11 cellular contexts compared by ENCODE assay signal in genomic region chr12:12365931-12366431, GRCh38. TPM values are rescaled to one million over a fixed set of nuclear protein-coding genes. Genes with fewer than 3 reads are reported as not detected.
A peak's percentile ranks its signal among the peaks of the same experiment; 100 is the strongest.
DNase-seq lines count a peak whose midpoint lies in the region; ATAC-seq, FAIRE-seq and TF ChIP-seq lines count a peak whose summit lies in the region.
"Had no signal": no experiment of that assay in that cellular context is flagged by ENCODE, and none has a peak within 500 bp of the region (broad histone marks: within the 10 kb centered on the region; RNA-seq: fewer than 3 reads in every experiment).

No MANE protein-coding gene starts in this region.

- H3K36me3 Mint-ChIP-seq in GM23338 (ENCODE audit: low read depth) (no peaks in the 10 kb centered on the region), immature natural killer cell (peaks cover 4 to 17% (median 10%) of the 10 kb centered on the region in 3 donors)
- peaks cover 22% of the 10 kb centered on the region for H3K36me3 Mint-ChIP-seq in activated naive CD8-positive, alpha-beta T cell treated with anti-CD3 and anti-CD28 coated beads, Interleukin-2, amount 10 ng/mL, durations not matched to agents 7 days and 5 days

- TF ChIP-seq CTCF in AG10803 (conservative IDR thresholded peaks at IDR 0.05; ENCODE audit: low read length) (no peak), GM23338 (conservative IDR thresholded peaks at IDR 0.05; ENCODE audit: low read depth in 2 of 2) (no peak)

- no peaks in the 10 kb centered on the region for H3F3A ChIP-seq in GM23338 (replicated peaks; ENCODE audit: low read depth)

- no peak overlapping the region for H3K4me3 Mint-ChIP-seq in GM23338
- peak overlapping the region; percentile 12 for H3K4me3 Mint-ChIP-seq in activated naive CD8-positive, alpha-beta T cell treated with anti-CD3 and anti-CD28 coated beads, Interleukin-2, amount 10 ng/mL, durations not matched to agents 7 days and 5 days
- H3K4me3 Mint-ChIP-seq in immature natural killer cell, result peak overlapping the region in 1 of 5 donors; percentile 33
- H3K4me3 Mint-ChIP-seq: T-helper 2 cell treated with Interferon-gamma antibody and Interleukin-4, amounts not matched to agents 5 μg/mL and 100 μg/mL, for 36 hours had no signal

- no peak overlapping the region for H2AFZ ChIP-seq in GM23338

- H3K4me3 ChIP-seq in AG10803 (ENCODE audit: low read length) (no peak overlapping the region), GM23338 (no peak overlapping the region)

- FAIRE-seq in HTR-8/SVneo (lab: Jason Lieb, UNC), result no peak

- H3K4me2 ChIP-seq in GM23338, result no peak overlapping the region

- no peaks in the 10 kb centered on the region for H3K9me3 Mint-ChIP-seq in GM23338
- peaks cover 2% of the 10 kb centered on the region for H3K9me3 Mint-ChIP-seq in activated naive CD8-positive, alpha-beta T cell treated with anti-CD3 and anti-CD28 coated beads, Interleukin-2, amount 10 ng/mL, durations not matched to agents 7 days and 5 days
- no peaks in the 10 kb centered on the region for H3K9me3 Mint-ChIP-seq in immature natural killer cell
- H3K9me3 Mint-ChIP-seq: T-helper 2 cell treated with Interferon-gamma antibody and Interleukin-4, amounts not matched to agents 5 μg/mL and 100 μg/mL, for 36 hours had no signal

- no peaks in the 10 kb centered on the region for H3K79me2 ChIP-seq in GM23338 (replicated peaks; ENCODE audit: insufficient read depth)

- H3K4me1 Mint-ChIP-seq in GM23338 (peaks cover 13% of the 10 kb centered on the region), immature natural killer cell (peaks cover 38 to 67% of the 10 kb centered on the region in 2 donors)
- peaks cover 33% of the 10 kb centered on the region for H3K4me1 Mint-ChIP-seq in activated naive CD8-positive, alpha-beta T cell treated with anti-CD3 and anti-CD28 coated beads, Interleukin-2, amount 10 ng/mL, durations not matched to agents 7 days and 5 days

- H3K27ac ChIP-seq in GM23338 (ENCODE audit: low read depth), result no peak overlapping the region

- H3K27me3 Mint-ChIP-seq in GM23338 (ENCODE audit: insufficient read depth, low read depth, poor library complexity) (no peaks in the 10 kb centered on the region), immature natural killer cell (ENCODE audit: low read depth in 3 of 3) (peaks cover 0 to 3% (median 0%) of the 10 kb centered on the region in 3 donors)
- no peaks in the 10 kb centered on the region for H3K27me3 Mint-ChIP-seq in activated naive CD8-positive, alpha-beta T cell treated with anti-CD3 and anti-CD28 coated beads, Interleukin-2, amount 10 ng/mL, durations not matched to agents 7 days and 5 days

- ATAC-seq in GM23338 (peak; percentile 49), GM19351 (IDR thresholded peaks at IDR 0.05; ENCODE audit: unreplicated experiment) (no peak), HG02970 (IDR thresholded peaks at IDR 0.05; ENCODE audit: low FRiP score, unreplicated experiment) (no peak)
- ATAC-seq in activated naive CD8-positive, alpha-beta T cell treated with anti-CD3 and anti-CD28 coated beads, Interleukin-2, amount 10 ng/mL, durations not matched to agents 7 days and 5 days (ENCODE audit: low read depth), result peak; percentile 84

- 0 out of 2 replicates have a peak, but pooled peaks cover 4% of the 10 kb centered on the region for H4K20me1 ChIP-seq in GM23338 (replicated peaks; ENCODE audit: insufficient read depth)

- no peaks in the 10 kb centered on the region for H3K27me3 ChIP-seq in GM23338 (ENCODE audit: insufficient read depth)

- 0 out of 2 replicates have a peak, but pooled peaks cover 7% of the 10 kb centered on the region for H3K4me1 ChIP-seq in GM23338 (ENCODE audit: insufficient read depth)

- H3K36me3 ChIP-seq in GM23338 (ENCODE audit: insufficient read depth), result no peaks in the 10 kb centered on the region

- POLR2A ChIA-PET in activated naive CD8-positive, alpha-beta T cell treated with anti-CD3 and anti-CD28 coated beads, Interleukin-2, amount 10 ng/mL, durations not matched to agents 7 days and 5 days (lab: Charles Lee), result interaction anchor here (4.6 kb wide), 1 partner anchor 8 kb away, joined by 40 read pairs; the partner anchor contains the start of gene BORCS5

- no peaks in the 10 kb centered on the region for H3K9me2 ChIP-seq in GM23338 (ENCODE audit: insufficient read depth)

- H3K27ac Mint-ChIP-seq in GM23338, result no peak overlapping the region
- peak overlapping the region; percentile 22 for H3K27ac Mint-ChIP-seq in activated naive CD8-positive, alpha-beta T cell treated with anti-CD3 and anti-CD28 coated beads, Interleukin-2, amount 10 ng/mL, durations not matched to agents 7 days and 5 days
- H3K27ac Mint-ChIP-seq in immature natural killer cell, result peak overlapping the region; percentile 64 to 87 (median 80)

- DNase-seq in AG10803 (ENCODE audit: low read depth), result peak; percentile 32
- DNase-seq in GM23338 (ENCODE audit: low spot score), result no peak
- DNase-seq in activated naive CD8-positive, alpha-beta T cell treated with anti-CD3 and anti-CD28 coated beads, Interleukin-2, amount 10 ng/mL, durations not matched to agents 7 days and 5 days, result no peak
- DNase-seq in immature natural killer cell, result peak in 1 of 3 donors; percentile 17
- DNase-seq in HTR-8/SVneo (ENCODE audit: insufficient read length, low spot score), result no peak
- no peak for DNase-seq in OCI-M1 (lab: John Stamatoyannopoulos, UW)
- DNase-seq: Caco-2, NCI-H82 had no signal

TF ChIP-seq in GM23338, 12 proteins besides CTCF, POLR2A, EP300 and RAD21 (continues in another document):
- TF ChIP-seq NANOG (IDR thresholded peaks at IDR 0.05; ENCODE audit: borderline replicate concordance) (no peak), ZNF331 (CRISPR knock-in tag; IDR thresholded peaks at IDR 0.05; ENCODE audit: low read depth) (no peak), EZH2 (IDR thresholded peaks at IDR 0.05; ENCODE audit: low read depth, unreplicated experiment) (no peak), ZNF114 (CRISPR knock-in tag; IDR thresholded peaks at IDR 0.05) (no peak)

RNA-seq across cellular contexts. Expression of gene BORCS5, which starts 9.1 kb away (rescaled TPM):
- 12.6 and 13.7 TPM in 2 replicates for total RNA-seq in GM23338 (2014; rRNA removed; shearing (Covaris generic))
- 11.3 and 14.5 TPM in 2 replicates for polyA plus RNA-seq in GM23338 (2016; fragmentation: Nextera tagmentation; extraction: Ambion mirVana)
- 10 to 100 TPM; 20.1 to 21.8 TPM for total RNA-seq in activated naive CD8-positive, alpha-beta T cell treated with anti-CD3 and anti-CD28 coated beads, Interleukin-2, amount 10 ng/mL, durations not matched to agents 7 days and 5 days
- 10 to 100 TPM; 16.7 to 34.5 (median 25.6) TPM for polyA plus RNA-seq in immature natural killer cell

RNA-seq across cellular contexts. Expression of gene MANSC1, which starts 15.9 kb away (rescaled TPM):
- 4.0 and 5.1 TPM in 2 replicates for total RNA-seq in GM23338 (2014; rRNA removed; shearing (Covaris generic))
- 4.4 and 5.8 TPM in 2 replicates for polyA plus RNA-seq in GM23338 (2016; fragmentation: Nextera tagmentation; extraction: Ambion mirVana)
- total RNA-seq in activated naive CD8-positive, alpha-beta T cell treated with anti-CD3 and anti-CD28 coated beads, Interleukin-2, amount 10 ng/mL, durations not matched to agents 7 days and 5 days, result under 1 TPM in 1 of 2 experiments, not detected in 1; 0.20 TPM
- polyA plus RNA-seq in immature natural killer cell, result under 1 TPM in 2 of 3 donors, not detected in 1; 0.09 to 0.77 TPM

Comparison
In these comparisons a context has a peak if more than half of its experiments do, and no peak if none do; other contexts are left out.
1. ATAC-seq: peak in GM23338 (single experiment) and activated naive CD8-positive, alpha-beta T cell treated with anti-CD3 and anti-CD28 coated beads, Interleukin-2, amount 10 ng/mL, durations not matched to agents 7 days and 5 days (single experiment); none in GM19351 (single experiment) and HG02970 (single experiment).